ENCODE assay signal across 18 cellular contexts in the genomic region with DNA sequence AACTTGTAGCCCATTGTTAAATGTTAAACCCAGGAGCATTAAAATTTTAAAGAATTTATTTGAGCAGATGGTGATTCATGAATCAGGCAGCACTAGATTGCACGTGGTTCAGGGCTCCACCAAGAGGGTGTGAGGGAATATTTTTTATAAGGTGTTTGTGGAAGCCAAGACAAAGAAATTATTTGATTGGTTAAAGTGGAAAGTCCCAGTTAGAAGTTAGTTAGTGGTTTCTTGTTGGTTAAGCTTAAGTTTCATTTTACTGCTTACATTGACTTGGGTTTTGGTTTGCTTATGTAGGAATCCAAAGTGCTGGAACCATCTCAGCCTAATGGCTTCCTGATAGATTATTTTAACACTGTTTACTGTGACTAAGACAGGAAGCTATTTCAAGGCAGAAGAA.
DNase-seq lines count a peak whose midpoint lies in the region; ATAC-seq, FAIRE-seq and TF ChIP-seq lines count a peak whose summit lies in the region.
"Had no signal": no experiment of that assay in that cellular context is flagged by ENCODE, and none has a peak within 500 bp of the region (broad histone marks: within the 10 kb centered on the region; RNA-seq: fewer than 3 reads in every experiment).

No MANE protein-coding gene starts in this region.

- 94% methylated on average over 1 of the region's 1 CpG; no CpG with 5 or more reads in 1 of the 2 experiments for WGBS in H1 (ENCODE audit: extremely low coverage in 1 of 2, insufficient coverage in 1 of 2, insufficient read length in 1 of 2, insufficient replicate concordance in 2 of 2, low coverage in 1 of 2, low lambda C conversion rate in 2 of 2, missing lambda C conversion rate in 1 of 2), 2 experiments

- DNase-seq in AG08396 (ENCODE audit: low spot score), result peak; percentile 27
- peak; percentile 48 for DNase-seq in HT1080 (ENCODE audit: low read depth)
- no peak for DNase-seq in H1 (ENCODE audit: low read depth in 1 of 2, low spot score in 2 of 2)
- no peak for DNase-seq in mucosa of descending colon
- no peak for DNase-seq in stimulated activated CD4-positive, alpha-beta T cell treated with anti-CD3 and anti-CD28 coated beads, Interleukin-2, amount 100 ng/mL, for 48 hours
- DNase-seq in cerebellar cortex (ENCODE audit: low spot score), result no peak
- DNase-seq in CD4-positive, alpha-beta memory T cell, result no peak
- DNase-seq: activated naive CD8-positive, alpha-beta T cell treated with anti-CD3 and anti-CD28 coated beads, Interleukin-2, amount 50 U/mL, for 24 hours; naive thymus-derived CD8-positive, alpha-beta T cell; NCI-H1092 treated with DMSO at 0.1 percent for 48 hours; NCI-H510A treated with DMSO at 0.1 percent for 48 hours; upper lobe of right lung had no signal

- H2BK12ac ChIP-seq in H1 (ENCODE audit: low read depth, low read length), result 0 out of 2 replicates have a peak overlapping the region, but pooled peaks have one; percentile 88

- no peak overlapping the region for H3K27ac ChIP-seq in H1 (ENCODE audit: low read depth, low read length)
- no peak overlapping the region for H3K27ac ChIP-seq in CD4-positive, alpha-beta memory T cell (ENCODE audit: low read depth, low read length)
- H3K27ac ChIP-seq: HL-60, upper lobe of right lung, VCaP had no signal

- no peaks in the 10 kb centered on the region for H3K4me1 Mint-ChIP-seq in CD4-positive, alpha-beta memory T cell
- H3K4me1 Mint-ChIP-seq: activated naive CD8-positive, alpha-beta T cell treated with anti-CD3 and anti-CD28 coated beads, Interleukin-2, amount 50 U/mL, for 24 hours; B cell; naive thymus-derived CD8-positive, alpha-beta T cell had no signal

- H3K23ac ChIP-seq in H1 (ENCODE audit: insufficient read length), result no peak overlapping the region

- peaks cover 0 to 9% (median 3%) of the 10 kb centered on the region in 4 experiments; a peak in 3 of 7 replicates for H3K4me1 ChIP-seq in H1 (replicated peaks in 1 of 4; ENCODE audit: control insufficient read depth in 3 of 4, insufficient read depth in 4 of 4, low read length in 3 of 4)
- peaks cover 14% of the 10 kb centered on the region for H3K4me1 ChIP-seq in mucosa of descending colon (ENCODE audit: low read depth)
- H3K4me1 ChIP-seq in CD4-positive, alpha-beta memory T cell (ENCODE audit: insufficient read depth, low read length), result no peaks in the 10 kb centered on the region

- H3K56ac ChIP-seq in H1 (replicated peaks; ENCODE audit: insufficient read length, low read depth, low read length), result no peak overlapping the region

- H3K27ac Mint-ChIP-seq in CD4-positive, alpha-beta memory T cell, result no peak overlapping the region
- H3K27ac Mint-ChIP-seq: activated naive CD8-positive, alpha-beta T cell treated with anti-CD3 and anti-CD28 coated beads, Interleukin-2, amount 50 U/mL, for 24 hours; B cell; naive thymus-derived CD8-positive, alpha-beta T cell had no signal

- TF ChIP-seq POLR2A in H1 (IDR thresholded peaks at IDR 0.05; ENCODE audit: control extremely low read depth in 1 of 2, low read depth in 2 of 2, low read length in 2 of 2), result no peak

- no peak overlapping the region for H3K18ac ChIP-seq in H1 (ENCODE audit: extremely low read depth, low read length)

- no peak overlapping the region for H2BK15ac ChIP-seq in H1 (ENCODE audit: low read length)

- H4K5ac ChIP-seq in H1 (ENCODE audit: insufficient read length, low read depth, low read length), result no peak overlapping the region

- POLR2A ChIA-PET in H1 (lab: Charles Lee; ENCODE audit: partially characterized antibody), result no interaction called here
- POLR2A ChIA-PET in CD4-positive, alpha-beta memory T cell (lab: Charles Lee; ENCODE audit: partially characterized antibody), result no interaction called here

- no peak overlapping the region for H4K8ac ChIP-seq in H1 (ENCODE audit: extremely low read depth, insufficient read depth, low read length)

- no peak overlapping the region for H3K4me3 ChIP-seq in H1 (ENCODE audit: extremely low read depth in 1 of 4, insufficient read depth in 2 of 4, low read depth in 3 of 4, low read length in 4 of 4)
- H3K4me3 ChIP-seq in mucosa of descending colon, result no peak overlapping the region
- H3K4me3 ChIP-seq in CD4-positive, alpha-beta memory T cell (ENCODE audit: low read length in 2 of 2), result no peak overlapping the region
- H3K4me3 ChIP-seq: skin epidermis, upper lobe of right lung had no signal

- H3K36me3 Mint-ChIP-seq in CD4-positive, alpha-beta memory T cell, result no peaks in the 10 kb centered on the region
- H3K36me3 Mint-ChIP-seq: naive thymus-derived CD8-positive, alpha-beta T cell had no signal

- no peak overlapping the region for H3K4me3 Mint-ChIP-seq in CD4-positive, alpha-beta memory T cell
- H3K4me3 Mint-ChIP-seq: activated naive CD8-positive, alpha-beta T cell treated with anti-CD3 and anti-CD28 coated beads, Interleukin-2, amount 50 U/mL, for 24 hours; B cell; naive thymus-derived CD8-positive, alpha-beta T cell had no signal

- H3K23me2 ChIP-seq in H1 (ENCODE audit: low read depth, low read length), result no peaks in the 10 kb centered on the region

- H3K4ac ChIP-seq in H1 (replicated peaks; ENCODE audit: insufficient read length, low read depth, low read length), result no peak overlapping the region

- no peak for FAIRE-seq in H1 (lab: Jason Lieb, UNC)

- H4K20me1 ChIP-seq in H1 (replicated peaks in 1 of 2; ENCODE audit: control insufficient read depth in 1 of 2, insufficient read depth in 2 of 2, low read length in 2 of 2), result no peaks in the 10 kb centered on the region

- no peaks in the 10 kb centered on the region for H3K79me2 ChIP-seq in H1 (ENCODE audit: control insufficient read depth in 1 of 2, insufficient read depth in 2 of 2, low read length in 2 of 2)

- intact Hi-C loops in mucosa of descending colon (cut with DNase I, micrococcal nuclease), result no loop called here
- intact Hi-C loops in CD4-positive, alpha-beta memory T cell (cut with micrococcal nuclease), result no loop called here

- H2AK5ac ChIP-seq in H1 (ENCODE audit: low read depth, low read length), result no peak overlapping the region

- no peak for TF ChIP-seq EP300 in H1 (IDR thresholded peaks at IDR 0.05; ENCODE audit: borderline replicate concordance in 1 of 2, low read depth in 2 of 2, low read length in 2 of 2)

- no peak overlapping the region for H2BK120ac ChIP-seq in H1 (replicated peaks; ENCODE audit: low read depth, low read length)

- no peaks in the 10 kb centered on the region for H3K27me3 ChIP-seq in H1 (replicated peaks in 1 of 4; ENCODE audit: control insufficient read depth in 3 of 4, extremely low read depth in 1 of 4, insufficient read depth in 3 of 4, low read length in 3 of 4)
- H3K27me3 ChIP-seq in CD4-positive, alpha-beta memory T cell (ENCODE audit: insufficient read depth, low read length), result no peaks in the 10 kb centered on the region
- H3K27me3 ChIP-seq: upper lobe of right lung had no signal

- H2AFZ ChIP-seq in H1 (ENCODE audit: low read length), result no peak overlapping the region

- ATAC-seq in mucosa of descending colon (peak; percentile 66), GM21737 (IDR thresholded peaks at IDR 0.05; ENCODE audit: unreplicated experiment) (no peak)
- ATAC-seq: activated naive CD8-positive, alpha-beta T cell treated with anti-CD3 and anti-CD28 coated beads, Interleukin-2, amount 50 U/mL, for 24 hours; naive thymus-derived CD8-positive, alpha-beta T cell; Right ventricle myocardium inferior; upper lobe of right lung had no signal

- H3K14ac ChIP-seq in H1 (ENCODE audit: insufficient read length), result no peak overlapping the region

- H3K36me3 ChIP-seq in H1 (ENCODE audit: control insufficient read depth in 2 of 4, insufficient read depth in 4 of 4, low read length in 3 of 4), result no peaks in the 10 kb centered on the region
- H3K36me3 ChIP-seq in mucosa of descending colon (ENCODE audit: low read depth), result no peaks in the 10 kb centered on the region
- H3K36me3 ChIP-seq in CD4-positive, alpha-beta memory T cell (ENCODE audit: insufficient read depth, low read length), result no peaks in the 10 kb centered on the region
- H3K36me3 ChIP-seq: upper lobe of right lung had no signal

- no peak overlapping the region for H3K9ac ChIP-seq in H1 (replicated peaks in 1 of 4; ENCODE audit: extremely low read depth in 1 of 4, low read depth in 3 of 4, low read length in 3 of 4)

- TF ChIP-seq CTCF in H1 (IDR thresholded peaks at IDR 0.05; ENCODE audit: control extremely low read depth in 1 of 3, insufficient read depth in 1 of 3, low read depth in 1 of 3, low read length in 3 of 3) (no peak), mucosa of descending colon (IDR thresholded peaks at IDR 0.05) (no peak)

- peaks cover 0 to 2% (median 0%) of the 10 kb centered on the region in 8 donors for H3K9me3 Mint-ChIP-seq in CD4-positive, alpha-beta memory T cell
- H3K9me3 Mint-ChIP-seq: activated naive CD8-positive, alpha-beta T cell treated with anti-CD3 and anti-CD28 coated beads, Interleukin-2, amount 50 U/mL, for 24 hours had no signal

- no peak overlapping the region for H2BK5ac ChIP-seq in H1 (ENCODE audit: low read depth, low read length)

- no peak overlapping the region for H2BK20ac ChIP-seq in H1 (ENCODE audit: low read length)

- no peaks in the 10 kb centered on the region for H3K79me1 ChIP-seq in H1 (ENCODE audit: low read depth, low read length)

- H3K9me3 ChIP-seq in H1 (ENCODE audit: insufficient read depth in 2 of 2, low read depth in 1 of 2, low read length in 1 of 2) (no peaks in the 10 kb centered on the region; a peak in 1 of 4 replicates), mucosa of descending colon (no peaks in the 10 kb centered on the region)
- no peaks in the 10 kb centered on the region for H3K9me3 ChIP-seq in CD4-positive, alpha-beta memory T cell (ENCODE audit: control insufficient read depth in 1 of 2, low read length in 2 of 2)
- H3K9me3 ChIP-seq: upper lobe of right lung had no signal

- CTCF ChIA-PET in H1 (lab: Charles Lee; ENCODE audit: partially characterized antibody), result interaction anchor here (1.0 to 1.2 kb wide), 2 partner anchors 25 to 745 kb away, joined by 3 to 4 read pairs; no protein-coding TSS in a partner anchor
- CTCF ChIA-PET in CD4-positive, alpha-beta memory T cell (lab: Charles Lee; ENCODE audit: partially characterized antibody), result no interaction called here

- H3K27me3 Mint-ChIP-seq in CD4-positive, alpha-beta memory T cell, result no peaks in the 10 kb centered on the region
- H3K27me3 Mint-ChIP-seq: activated naive CD8-positive, alpha-beta T cell treated with anti-CD3 and anti-CD28 coated beads, Interleukin-2, amount 50 U/mL, for 24 hours had no signal

- H3K4me2 ChIP-seq in H1 (ENCODE audit: insufficient read depth in 1 of 2, low read depth in 2 of 2, low read length in 2 of 2), result no peak overlapping the region

- no peak overlapping the region for H4K91ac ChIP-seq in H1 (replicated peaks; ENCODE audit: insufficient read length, low read length)

- TF ChIP-seq RAD21 in H1 (IDR thresholded peaks at IDR 0.05 in 1 of 2, conservative IDR thresholded peaks at IDR 0.05 in 1 of 2; ENCODE audit: low read depth in 2 of 2, low read length in 2 of 2), result no peak

TF ChIP-seq in H1, 55 proteins besides CTCF, POLR2A, EP300 and RAD21 (continues in another document):
- no peak for TF ChIP-seq POU5F1 (IDR thresholded peaks at IDR 0.05; ENCODE audit: low read depth, low read length)
- no peak for TF ChIP-seq BCL11A (IDR thresholded peaks at IDR 0.05; ENCODE audit: low read depth in 2 of 2, low read length in 2 of 2)
- no peak for TF ChIP-seq ASH2L (IDR thresholded peaks at IDR 0.05; ENCODE audit: low read length)
- no peak for TF ChIP-seq TBP (IDR thresholded peaks at IDR 0.05; ENCODE audit: low read depth, low read length)
- no peak for TF ChIP-seq TAF7 (optimal IDR thresholded peaks at IDR 0.05; ENCODE audit: borderline replicate concordance, low read depth, low read length)

Comparison
In these comparisons a context has a peak if more than half of its experiments do, and no peak if none do; other contexts are left out.
1. DNase-seq: peak in AG08396 (single experiment) and HT1080 (single experiment); none in H1 (0 of 2), mucosa of descending colon (0 of 3), stimulated activated CD4-positive, alpha-beta T cell treated with anti-CD3 and anti-CD28 coated beads, Interleukin-2, amount 100 ng/mL, for 48 hours (0 of 2), cerebellar cortex (single experiment) and CD4-positive, alpha-beta memory T cell (0 of 5).